16 cellular contexts compared by ENCODE assay signal in the genomic region with DNA sequence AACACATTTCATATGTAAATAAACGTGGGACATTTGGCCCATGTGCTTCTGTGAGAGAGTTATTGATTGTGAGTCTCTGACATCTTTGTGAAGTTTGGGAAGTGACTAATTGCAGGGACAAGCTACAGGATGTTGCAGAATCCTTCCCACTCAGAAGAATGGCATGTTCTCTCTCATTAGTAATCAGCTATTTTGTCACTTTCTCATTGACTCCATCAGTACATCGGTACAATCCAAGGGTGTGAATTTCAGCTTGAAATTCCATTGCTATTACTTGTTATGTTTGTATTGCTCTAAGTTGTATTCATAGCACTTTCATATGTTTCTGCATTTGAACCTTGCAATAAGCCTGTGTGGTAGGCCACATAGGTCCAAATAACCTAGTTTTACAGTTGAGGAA.
DNase-seq lines count a peak whose midpoint lies in the region; ATAC-seq and TF ChIP-seq lines count a peak whose summit lies in the region.
"Had no signal": no experiment of that assay in that cellular context is flagged by ENCODE, and none has a peak within 500 bp of the region (broad histone marks: within the 10 kb centered on the region; RNA-seq: fewer than 3 reads in every experiment).

No MANE protein-coding gene starts in this region.

- no peak overlapping the region for H3K4me3 Mint-ChIP-seq in activated CD4-positive, alpha-beta T cell treated with anti-CD3 and anti-CD28 coated beads for 36 hours
- no peak overlapping the region for H3K4me3 Mint-ChIP-seq in immature natural killer cell
- H3K4me3 Mint-ChIP-seq: activated naive CD4-positive, alpha-beta T cell treated with anti-CD3 and anti-CD28 coated beads, Interleukin-2, amount 10 ng/mL, durations not matched to agents 7 days and 5 days; GM23338 had no signal

- H3K27me3 ChIP-seq in fibroblast of lung (ENCODE audit: control insufficient read depth, insufficient read depth, low read length) = no peaks in the 10 kb centered on the region
- H3K27me3 ChIP-seq in psoas muscle (ENCODE audit: insufficient read depth in 3 of 3, low read length in 2 of 3) = no peaks in the 10 kb centered on the region
- H3K27me3 ChIP-seq: dorsolateral prefrontal cortex had no signal

- 66 to 73% (median 72%) methylated on average over 2 of the region's 2 CpGs for WGBS in psoas muscle, 3 donors

- H2AFZ ChIP-seq in fibroblast of lung (ENCODE audit: low read length) = no peak overlapping the region
- H2AFZ ChIP-seq: GM23338, parathyroid adenoma had no signal

- H4K20me1 ChIP-seq in fibroblast of lung (ENCODE audit: control insufficient read depth, extremely low read depth, insufficient read depth, low read length) = no peaks in the 10 kb centered on the region

- no peak overlapping the region for H3K27ac Mint-ChIP-seq in activated CD4-positive, alpha-beta T cell treated with anti-CD3 and anti-CD28 coated beads for 36 hours
- no peak overlapping the region for H3K27ac Mint-ChIP-seq in immature natural killer cell
- H3K27ac Mint-ChIP-seq: activated naive CD4-positive, alpha-beta T cell treated with anti-CD3 and anti-CD28 coated beads, Interleukin-2, amount 10 ng/mL, durations not matched to agents 7 days and 5 days; GM23338 had no signal

- ATAC-seq in psoas muscle = peak; percentile 49 to 69 (median 60)
- no peak for ATAC-seq in activated CD4-positive, alpha-beta T cell treated with anti-CD3 and anti-CD28 coated beads for 36 hours
- ATAC-seq: GM23338 had no signal

- H3K79me2 ChIP-seq in fibroblast of lung (ENCODE audit: control insufficient read depth, insufficient read depth, low read length) = no peaks in the 10 kb centered on the region
- H3K79me2 ChIP-seq: parathyroid adenoma had no signal

- H3K27me3 Mint-ChIP-seq in activated CD4-positive, alpha-beta T cell treated with anti-CD3 and anti-CD28 coated beads for 36 hours = no peaks in the 10 kb centered on the region
- peaks cover 5 to 8% (median 6%) of the 10 kb centered on the region in 3 donors for H3K27me3 Mint-ChIP-seq in immature natural killer cell (ENCODE audit: low read depth in 3 of 3)

- H3K36me3 ChIP-seq in fibroblast of lung (ENCODE audit: control insufficient read depth, insufficient read depth, low read length) (no peaks in the 10 kb centered on the region), psoas muscle (ENCODE audit: insufficient read depth in 1 of 2, low read depth in 1 of 2) (no peaks in the 10 kb centered on the region)

- H3K27ac ChIP-seq in RWPE1 (peak overlapping the region; percentile 73; the same call in 1 of the 2 replicates), fibroblast of lung (ENCODE audit: insufficient read depth, low read length) (no peak overlapping the region), psoas muscle (no peak overlapping the region), caudate nucleus (ENCODE audit: low read depth, low read length) (no peak overlapping the region)
- H3K27ac ChIP-seq: dorsolateral prefrontal cortex, parathyroid adenoma had no signal

- H3K4me2 ChIP-seq in fibroblast of lung (ENCODE audit: extremely low read depth, insufficient read depth, low read length) = no peak overlapping the region
- H3K4me2 ChIP-seq: GM23338 had no signal

- no peaks in the 10 kb centered on the region for H3K9me3 ChIP-seq in fibroblast of lung (ENCODE audit: control insufficient read depth, insufficient read depth, low read depth, low read length)
- peaks cover 8% of the 10 kb centered on the region for H3K9me3 ChIP-seq in psoas muscle

- H3K9me3 Mint-ChIP-seq in activated CD4-positive, alpha-beta T cell treated with anti-CD3 and anti-CD28 coated beads for 36 hours (ENCODE audit: low read depth) = peaks cover 22% of the 10 kb centered on the region
- peaks cover 5 to 34% (median 12%) of the 10 kb centered on the region in 6 donors for H3K9me3 Mint-ChIP-seq in immature natural killer cell

- intact Hi-C loops in psoas muscle (cut with DNase I) = no loop called here
- intact Hi-C loops in activated CD4-positive, alpha-beta T cell treated with anti-CD3 and anti-CD28 coated beads for 36 hours (cut with DNase I, micrococcal nuclease) = no loop called here

- H3K9ac ChIP-seq in fibroblast of lung (ENCODE audit: insufficient read depth, low read length) = no peak overlapping the region
- H3K9ac ChIP-seq: parathyroid adenoma had no signal

- CTCF ChIA-PET in RWPE1 (lab: Yijun Ruan, JAX) = interaction anchor here (0.6 to 1.2 kb wide), 4 partner anchors 8 to 594 kb away, joined by 3 to 5 read pairs (median 4); no protein-coding TSS in a partner anchor
- CTCF ChIA-PET in activated CD4-positive, alpha-beta T cell treated with anti-CD3 and anti-CD28 coated beads for 36 hours (lab: Charles Lee) = interaction anchor here (0.7 to 0.8 kb wide), 2 partner anchors 19 to 51 kb away, joined by 3 to 4 read pairs; no protein-coding TSS in a partner anchor

- no peaks in the 10 kb centered on the region for H3K36me3 Mint-ChIP-seq in activated CD4-positive, alpha-beta T cell treated with anti-CD3 and anti-CD28 coated beads for 36 hours (ENCODE audit: low read depth)
- peaks cover 4 to 8% (median 5%) of the 10 kb centered on the region in 3 donors for H3K36me3 Mint-ChIP-seq in immature natural killer cell
- H3K36me3 Mint-ChIP-seq: activated naive CD4-positive, alpha-beta T cell treated with anti-CD3 and anti-CD28 coated beads, Interleukin-2, amount 10 ng/mL, durations not matched to agents 7 days and 5 days had no signal

- POLR2A ChIA-PET in RWPE1 (lab: Yijun Ruan, JAX; ENCODE audit: low non-redundant PET) = no interaction called here
- POLR2A ChIA-PET in activated CD4-positive, alpha-beta T cell treated with anti-CD3 and anti-CD28 coated beads for 36 hours (lab: Charles Lee) = no interaction called here

- no peak overlapping the region for H3K4me3 ChIP-seq in fibroblast of lung (replicated peaks in 1 of 4; ENCODE audit: control extremely low read depth in 1 of 4, insufficient read depth in 1 of 4, low read depth in 3 of 4, low read length in 4 of 4)
- no peak overlapping the region for H3K4me3 ChIP-seq in psoas muscle
- H3K4me3 ChIP-seq: dorsolateral prefrontal cortex, GM23338 had no signal

- DNase-seq in EL = peak; percentile 96
- peak; percentile 90 for DNase-seq in RWPE1 (ENCODE audit: low spot score)
- DNase-seq in fibroblast of lung (ENCODE audit: low read depth in 2 of 2) = peak; percentile 90 to 97
- no peak for DNase-seq in psoas muscle
- no peak for DNase-seq in NK-92 treated with Interleukin-12 subunit alpha and Interleukin-12 subunit beta, amount 100 ng/mL, for 24 hours (lab: John Stamatoyannopoulos, UW)
- no peak for DNase-seq in caudate nucleus (lab: John Stamatoyannopoulos, UW)
- no peak for DNase-seq in activated CD4-positive, alpha-beta T cell treated with anti-CD3 and anti-CD28 coated beads for 36 hours
- DNase-seq in immature natural killer cell = no peak
- DNase-seq: activated naive CD4-positive, alpha-beta T cell treated with anti-CD3 and anti-CD28 coated beads, Interleukin-2, amount 10 ng/mL, durations not matched to agents 7 days and 5 days; dorsolateral prefrontal cortex; hypothalamus; NCI-H1417 treated with DMSO at 0.1 percent for 48 hours; NCI-H510A; stimulated activated CD4-positive, alpha-beta T cell treated with anti-CD3 and anti-CD28 coated beads, Interleukin-4, amount 100 ng/mL, for 4 hours had no signal

- no peak for TF ChIP-seq CTCF in RWPE1 (conservative IDR thresholded peaks at IDR 0.05; ENCODE audit: low read depth)
- TF ChIP-seq CTCF in fibroblast of lung (conservative IDR thresholded peaks at IDR 0.05 in 1 of 2, IDR thresholded peaks at IDR 0.05 in 1 of 2; ENCODE audit: low read depth in 1 of 2, low read length in 2 of 2) = no peak
- no peak for TF ChIP-seq CTCF in psoas muscle (IDR thresholded peaks at IDR 0.05)

- no peaks in the 10 kb centered on the region for H3K4me1 Mint-ChIP-seq in activated CD4-positive, alpha-beta T cell treated with anti-CD3 and anti-CD28 coated beads for 36 hours
- no peaks in the 10 kb centered on the region for H3K4me1 Mint-ChIP-seq in immature natural killer cell
- H3K4me1 Mint-ChIP-seq: activated naive CD4-positive, alpha-beta T cell treated with anti-CD3 and anti-CD28 coated beads, Interleukin-2, amount 10 ng/mL, durations not matched to agents 7 days and 5 days; GM23338 had no signal

- H3K4me1 ChIP-seq in fibroblast of lung (ENCODE audit: control insufficient read depth, extremely low read depth, insufficient read depth, low read length) (no peaks in the 10 kb centered on the region), psoas muscle (no peaks in the 10 kb centered on the region)

Comparison
In these comparisons a context has a peak if more than half of its experiments do, and no peak if none do; other contexts are left out.
1. DNase-seq: peak in EL (single experiment), RWPE1 (single experiment) and fibroblast of lung (2 of 2); none in psoas muscle (0 of 2), NK-92 treated with Interleukin-12 subunit alpha and Interleukin-12 subunit beta, amount 100 ng/mL, for 24 hours (single experiment), caudate nucleus (0 of 61), activated CD4-positive, alpha-beta T cell treated with anti-CD3 and anti-CD28 coated beads for 36 hours (single experiment) and immature natural killer cell (0 of 3).